In the genomic region with DNA sequence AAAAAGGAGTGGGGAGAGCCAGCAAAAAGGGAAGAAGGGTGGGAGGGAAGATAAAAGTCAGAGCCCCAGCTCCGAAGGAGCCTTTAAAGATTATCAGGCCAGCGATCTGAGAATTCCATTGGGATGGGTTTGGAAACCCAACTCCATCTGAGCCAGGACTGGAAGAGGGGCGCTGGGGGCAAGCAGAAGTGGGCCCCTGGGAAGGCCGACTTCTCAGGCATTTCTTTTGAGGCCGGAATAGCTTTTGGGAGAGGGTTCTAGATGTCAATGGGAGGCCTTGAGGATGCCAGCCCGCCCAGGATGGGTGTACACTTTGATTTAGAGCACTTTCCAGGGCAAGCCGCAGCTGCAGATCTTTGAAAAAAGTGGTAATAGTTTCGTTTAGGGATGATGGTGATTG, we compare ENCODE assay signal across 19 cellular contexts. TPM values are rescaled to one million over a fixed set of nuclear protein-coding genes. Genes with fewer than 3 reads are reported as not detected.
"Had no signal": no experiment of that assay in that cellular context is flagged by ENCODE, and none has a peak within 500 bp of the region (broad histone marks: within the 10 kb centered on the region; RNA-seq: fewer than 3 reads in every experiment).

No MANE protein-coding gene starts in this region.

- DNase-seq: activated CD4-positive, alpha-beta memory T cell treated with anti-CD3 and anti-CD28 coated beads, Interleukin-2, amount 10 ng/mL, durations not matched to agents 7 days and 5 days; activated effector memory CD4-positive, alpha-beta T cell treated with anti-CD3 and anti-CD28 coated beads, Interleukin-2, amount 50 U/mL, for 16 hours; activated T-cell treated with anti-CD3 and anti-CD28 coated beads, Interleukin-2, amount 50 U/mL, for 24 hours; adrenal gland; body of pancreas; erythroblast; gastrocnemius medialis; left ventricle myocardium inferior; natural killer cell; testis; upper lobe of left lung had no signal

- H3K27ac ChIP-seq: adrenal gland, body of pancreas, gastrocnemius medialis, hepatocyte, left ventricle myocardium inferior, prostate gland, testis, upper lobe of left lung had no signal

- H3K9me3 ChIP-seq: adrenal gland, body of pancreas, gastrocnemius medialis, left ventricle myocardium inferior, prostate gland, testis, upper lobe of left lung had no signal

- H3K4me3 Mint-ChIP-seq: activated CD4-positive, alpha-beta memory T cell treated with anti-CD3 and anti-CD28 coated beads, Interleukin-2, amount 10 ng/mL, durations not matched to agents 7 days and 5 days; activated naive CD4-positive, alpha-beta T cell treated with anti-CD3 and anti-CD28 coated beads, Interleukin-2, amount 50 U/mL, for 24 hours; activated T-cell treated with anti-CD3 and anti-CD28 coated beads, Interleukin-2, amount 50 U/mL, for 24 hours; memory B cell; natural killer cell; stimulated activated naive CD8-positive, alpha-beta T cell treated with anti-CD3 and anti-CD28 coated beads, Interleukin-15, Interleukin-2, amounts not matched to agents 100 ng/mL and 50 ng/mL, for 24 hours had no signal

- H3K4me2 ChIP-seq: hepatocyte had no signal

- H3K4me1 ChIP-seq: prostate gland had no signal

- H2AFZ ChIP-seq: hepatocyte had no signal

- ATAC-seq: body of pancreas, gastrocnemius medialis, natural killer cell, sciatic nerve had no signal

- H3K27ac Mint-ChIP-seq: activated CD4-positive, alpha-beta memory T cell treated with anti-CD3 and anti-CD28 coated beads, Interleukin-2, amount 10 ng/mL, durations not matched to agents 7 days and 5 days; activated naive CD4-positive, alpha-beta T cell treated with anti-CD3 and anti-CD28 coated beads, Interleukin-2, amount 50 U/mL, for 24 hours; activated T-cell treated with anti-CD3 and anti-CD28 coated beads, Interleukin-2, amount 50 U/mL, for 24 hours; memory B cell; natural killer cell; stimulated activated naive CD8-positive, alpha-beta T cell treated with anti-CD3 and anti-CD28 coated beads, Interleukin-15, Interleukin-2, amounts not matched to agents 100 ng/mL and 50 ng/mL, for 24 hours had no signal

- H3K4me3 ChIP-seq: body of pancreas, gastrocnemius medialis, hepatocyte, left ventricle myocardium inferior, prostate gland, testis, upper lobe of left lung had no signal

- H3K36me3 ChIP-seq: adrenal gland, gastrocnemius medialis, left ventricle myocardium inferior, prostate gland, upper lobe of left lung had no signal

- H3K79me2 ChIP-seq: hepatocyte had no signal

- H3K9me3 Mint-ChIP-seq: activated CD4-positive, alpha-beta memory T cell treated with anti-CD3 and anti-CD28 coated beads, Interleukin-2, amount 10 ng/mL, durations not matched to agents 7 days and 5 days; memory B cell had no signal

RNA-seq across cellular contexts. Expression of a gene that starts 6.6 kb away (rescaled TPM):
- total RNA-seq: activated CD4-positive, alpha-beta memory T cell treated with anti-CD3 and anti-CD28 coated beads, Interleukin-2, amount 10 ng/mL, durations not matched to agents 7 days and 5 days; natural killer cell; omental fat pad had no signal
- polyA plus RNA-seq: keratinocyte had no signal
